Comparison of ENCODE assay signal across 8 cellular contexts in the genomic region with DNA sequence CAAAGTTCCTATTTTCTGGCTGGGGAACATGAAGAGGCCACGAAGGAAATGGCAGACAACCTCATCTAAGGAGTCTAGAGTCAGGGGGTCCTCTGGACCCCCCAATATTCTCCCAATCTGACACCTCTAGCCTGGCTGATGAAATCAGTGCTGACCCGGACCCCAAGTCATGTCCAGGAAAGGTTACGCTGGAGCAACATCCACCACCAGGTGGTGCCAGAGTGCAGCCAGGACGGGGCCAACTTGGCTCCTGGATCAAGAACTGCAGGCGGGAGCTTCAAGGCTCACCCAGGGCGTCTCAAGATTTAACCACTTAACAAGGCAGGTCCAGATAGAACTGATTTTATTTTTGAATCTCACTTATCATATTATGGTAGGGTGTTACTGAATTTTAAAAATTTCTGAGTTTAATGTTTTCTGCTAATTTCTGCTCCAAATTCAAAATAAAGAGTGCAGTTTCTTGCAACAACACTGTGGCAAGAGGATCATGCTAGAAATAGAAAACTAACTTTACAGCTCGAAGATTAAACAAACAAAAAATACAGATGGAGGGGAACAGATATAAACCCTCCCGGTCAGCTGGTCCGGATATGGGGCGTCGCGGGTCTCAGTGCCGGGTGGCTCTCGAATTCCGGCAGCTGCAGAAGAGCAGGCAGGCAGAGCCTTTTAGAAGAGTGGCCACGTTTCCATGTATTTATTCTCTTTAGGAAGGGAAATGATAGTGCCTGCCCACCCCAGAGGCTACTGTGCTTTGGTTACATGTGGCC.
DNase-seq lines count a peak whose midpoint lies in the region; ATAC-seq, FAIRE-seq and TF ChIP-seq lines count a peak whose summit lies in the region.

No MANE protein-coding gene starts in this region.

- no peaks in the 10 kb centered on the region for H3K79me2 ChIP-seq in hepatocyte

- in situ Hi-C loops in GM13976 (cut with MboI; ENCODE audit: low sequenced_read_pairs, unreplicated experiment), result loop anchor here (5.0 kb wide), 2 partner anchors 37 to 183 kb away; no protein-coding TSS in a partner anchor

- H3K4me3 ChIP-seq in MG63, result no peak overlapping the region
- no peak overlapping the region for H3K4me3 ChIP-seq in hepatocyte
- H3K4me3 ChIP-seq in sigmoid colon, result no peak overlapping the region

- WGBS in hepatocyte (ENCODE audit: low lambda C conversion rate, missing lambda C conversion rate), result 59% methylated on average over 16 of the region's 16 CpGs
- 43 to 48% methylated on average over 16 of the region's 16 CpGs for WGBS in sigmoid colon, 2 donors

- H3K9me3 ChIP-seq in MG63 (peaks cover 10% of the 10 kb centered on the region), hepatocyte (ENCODE audit: low read depth) (no peaks in the 10 kb centered on the region), sigmoid colon (no peaks in the 10 kb centered on the region)

- H3K36me3 ChIP-seq in MG63 (peaks cover 63% of the 10 kb centered on the region), hepatocyte (replicated peaks; ENCODE audit: insufficient read depth, low read depth) (no peaks in the 10 kb centered on the region), sigmoid colon (peaks cover 8 to 30% (median 24%) of the 10 kb centered on the region in 4 donors)

- H3K4me3 Mint-ChIP-seq in T-helper 2 cell treated with Interferon-gamma antibody and Interleukin-4, amounts not matched to agents 5 μg/mL and 100 μg/mL, for 36 hours, result no peak overlapping the region

- H3K27ac ChIP-seq in hepatocyte (peak overlapping the region; percentile 53), sigmoid colon (peak overlapping the region; percentile 78 to 86 (median 81))

- no peak for ATAC-seq in GM19395 (IDR thresholded peaks at IDR 0.05; ENCODE audit: unreplicated experiment)

- TF ChIP-seq EP300 in sigmoid colon (IDR thresholded peaks at IDR 0.05), result no peak

- no peaks in the 10 kb centered on the region for H3K27me3 Mint-ChIP-seq in T-helper 2 cell treated with Interferon-gamma antibody and Interleukin-4, amounts not matched to agents 5 μg/mL and 100 μg/mL, for 36 hours (ENCODE audit: low read depth)

- DNase-seq in GM13976 (ENCODE audit: low spot score), result peak; percentile 86
- peak; percentile 69 for DNase-seq in MG63
- DNase-seq in T-helper 2 cell treated with Interferon-gamma antibody and Interleukin-4, amounts not matched to agents 5 μg/mL and 100 μg/mL, for 36 hours (ENCODE audit: low spot score), result peak; percentile 65
- DNase-seq in amygdala (lab: John Stamatoyannopoulos, UW), result peak in 52 of 56 donors; percentile 17 to 87 (median 62)
- DNase-seq in hepatocyte (ENCODE audit: low spot score), result peak; percentile 89
- peak; percentile 93 for DNase-seq in sigmoid colon

- no peak for TF ChIP-seq POLR2A in sigmoid colon (IDR thresholded peaks at IDR 0.05)

- peaks cover 14% of the 10 kb centered on the region for H3K4me1 Mint-ChIP-seq in T-helper 2 cell treated with Interferon-gamma antibody and Interleukin-4, amounts not matched to agents 5 μg/mL and 100 μg/mL, for 36 hours (ENCODE audit: low read depth)

- intact Hi-C loops in sigmoid colon (cut with DNase I), result loop anchor here (1.0 to 2.0 kb wide), 5 partner anchors 39 to 183 kb away; no protein-coding TSS in a partner anchor

- H3K4me1 ChIP-seq in hepatocyte (ENCODE audit: insufficient read depth) (peaks cover 24% of the 10 kb centered on the region), sigmoid colon (peaks cover 0 to 52% (median 46%) of the 10 kb centered on the region in 4 donors)

- peaks cover 8% of the 10 kb centered on the region for H3K36me3 Mint-ChIP-seq in T-helper 2 cell treated with Interferon-gamma antibody and Interleukin-4, amounts not matched to agents 5 μg/mL and 100 μg/mL, for 36 hours (ENCODE audit: low read depth)

- peak; percentile 6 for FAIRE-seq in A204.1 (lab: Jason Lieb, UNC)

- H2AFZ ChIP-seq in hepatocyte, result no peak overlapping the region

- no peak overlapping the region for H3K4me2 ChIP-seq in hepatocyte

- H3K9me2 ChIP-seq in hepatocyte (replicated peaks; ENCODE audit: insufficient read depth), result no peaks in the 10 kb centered on the region

- H3K9me3 Mint-ChIP-seq in T-helper 2 cell treated with Interferon-gamma antibody and Interleukin-4, amounts not matched to agents 5 μg/mL and 100 μg/mL, for 36 hours, result no peaks in the 10 kb centered on the region

- TF ChIP-seq CTCF in GM13976 (IDR thresholded peaks at IDR 0.05; ENCODE audit: borderline replicate concordance, control extremely low read depth, extremely low read depth, insufficient read depth, missing control alignments), result peak; percentile 93
- peak; percentile 98 for TF ChIP-seq CTCF in hepatocyte (IDR thresholded peaks at IDR 0.05; ENCODE audit: poor library complexity)
- TF ChIP-seq CTCF in sigmoid colon (IDR thresholded peaks at IDR 0.05), result peak; percentile 89 to 99 (median 95)

- no peaks in the 10 kb centered on the region for H3K27me3 ChIP-seq in MG63
- H3K27me3 ChIP-seq in hepatocyte, result no peaks in the 10 kb centered on the region
- no peaks in the 10 kb centered on the region for H3K27me3 ChIP-seq in sigmoid colon

- no peak overlapping the region for H3K27ac Mint-ChIP-seq in T-helper 2 cell treated with Interferon-gamma antibody and Interleukin-4, amounts not matched to agents 5 μg/mL and 100 μg/mL, for 36 hours

- H4K20me1 ChIP-seq in hepatocyte (ENCODE audit: insufficient read depth, poor library complexity, severe bottlenecking), result no peaks in the 10 kb centered on the region
